In genomic region chr9:3299872-3300271, GRCh38 we compare ENCODE assay signal across 11 cellular contexts.
A peak's percentile ranks its signal among the peaks of the same experiment; 100 is the strongest.
DNase-seq lines count a peak whose midpoint lies in the region; ATAC-seq and TF ChIP-seq lines count a peak whose summit lies in the region.
"Had no signal": no experiment of that assay in that cellular context is flagged by ENCODE, and none has a peak within 500 bp of the region (broad histone marks: within the 10 kb centered on the region; RNA-seq: fewer than 3 reads in every experiment).

No MANE protein-coding gene starts in this region.

- H3K27me3 Mint-ChIP-seq in memory B cell, result no peaks in the 10 kb centered on the region
- H3K27me3 Mint-ChIP-seq: naive thymus-derived CD8-positive, alpha-beta T cell had no signal

- H3K27me3 ChIP-seq in spleen (replicated peaks in 1 of 7), result no peaks in the 10 kb centered on the region
- H3K27me3 ChIP-seq in upper lobe of right lung, result no peaks in the 10 kb centered on the region
- H3K27me3 ChIP-seq: cardiac muscle cell had no signal

- H3K9me3 ChIP-seq in spleen (no peaks in the 10 kb centered on the region), upper lobe of right lung (no peaks in the 10 kb centered on the region)

- H3K27ac ChIP-seq in spleen (peak overlapping the region in 1 of 8 donors; percentile 6), upper lobe of right lung (no peak overlapping the region)
- H3K27ac ChIP-seq: cardiac muscle cell had no signal

- DNase-seq in HCEC 1CT (peak; percentile 12), memory B cell (ENCODE audit: low spot score in 2 of 2) (peak in 1 of 2 donors; percentile 2), spleen (no peak), NCI-H446 treated with DMSO at 0.1 percent for 48 hours (lab: John Stamatoyannopoulos, UW) (no peak), upper lobe of right lung (no peak), NK-92 (lab: John Stamatoyannopoulos, UW; ENCODE audit: unreplicated experiment) (no peak)
- DNase-seq: naive thymus-derived CD8-positive, alpha-beta T cell; stimulated activated CD4-positive, alpha-beta T cell treated with anti-CD3 and anti-CD28 coated beads, Interleukin-4, amount 100 ng/mL, for 24 hours had no signal

- H3K36me3 ChIP-seq in spleen (no peaks in the 10 kb centered on the region), upper lobe of right lung (no peaks in the 10 kb centered on the region)
- H3K36me3 ChIP-seq: cardiac muscle cell had no signal

- peak; percentile 99 for ATAC-seq in GM18909 (IDR thresholded peaks at IDR 0.05; ENCODE audit: poor library complexity, unreplicated experiment)
- ATAC-seq in HG03457 (IDR thresholded peaks at IDR 0.05; ENCODE audit: unreplicated experiment), result peak; percentile 96
- peak; percentile 92 for ATAC-seq in memory B cell (ENCODE audit: low read depth)
- no peak for ATAC-seq in upper lobe of right lung
- ATAC-seq: naive thymus-derived CD8-positive, alpha-beta T cell had no signal

- H3K4me1 Mint-ChIP-seq in memory B cell, result peaks cover 10% of the 10 kb centered on the region

- TF ChIP-seq CTCF in spleen (IDR thresholded peaks at IDR 0.05 in 8 of 11, conservative IDR thresholded peaks at IDR 0.05 in 3 of 11) (no peak), upper lobe of right lung (IDR thresholded peaks at IDR 0.05) (no peak)

- H3K4me1 ChIP-seq in spleen (peaks cover 0 to 16% (median 5%) of the 10 kb centered on the region in 6 donors), upper lobe of right lung (no peaks in the 10 kb centered on the region)

- H3K27ac Mint-ChIP-seq in memory B cell, result no peak overlapping the region

- H3K9me3 Mint-ChIP-seq in memory B cell, result peaks cover under 1% of the 10 kb centered on the region
- H3K9me3 Mint-ChIP-seq: naive thymus-derived CD8-positive, alpha-beta T cell had no signal

- 18 to 33% (median 24%) methylated on average over 2 of the region's 2 CpGs for WGBS in spleen, 5 donors

- peak overlapping the region; percentile 13 for H3K4me3 Mint-ChIP-seq in memory B cell
- H3K4me3 Mint-ChIP-seq: naive thymus-derived CD8-positive, alpha-beta T cell had no signal

- no peak for TF ChIP-seq POLR2A in spleen (IDR thresholded peaks at IDR 0.05)

- intact Hi-C loops in spleen (cut with DNase I; ENCODE audit: low total_unique reads) (no loop called here), upper lobe of right lung (cut with DNase I) (no loop called here)

- H3K4me3 ChIP-seq in spleen (no peak overlapping the region), upper lobe of right lung (no peak overlapping the region)
- H3K4me3 ChIP-seq: cardiac muscle cell had no signal

- H3K36me3 Mint-ChIP-seq in memory B cell, result peaks cover under 1% of the 10 kb centered on the region
